In the genomic region with DNA sequence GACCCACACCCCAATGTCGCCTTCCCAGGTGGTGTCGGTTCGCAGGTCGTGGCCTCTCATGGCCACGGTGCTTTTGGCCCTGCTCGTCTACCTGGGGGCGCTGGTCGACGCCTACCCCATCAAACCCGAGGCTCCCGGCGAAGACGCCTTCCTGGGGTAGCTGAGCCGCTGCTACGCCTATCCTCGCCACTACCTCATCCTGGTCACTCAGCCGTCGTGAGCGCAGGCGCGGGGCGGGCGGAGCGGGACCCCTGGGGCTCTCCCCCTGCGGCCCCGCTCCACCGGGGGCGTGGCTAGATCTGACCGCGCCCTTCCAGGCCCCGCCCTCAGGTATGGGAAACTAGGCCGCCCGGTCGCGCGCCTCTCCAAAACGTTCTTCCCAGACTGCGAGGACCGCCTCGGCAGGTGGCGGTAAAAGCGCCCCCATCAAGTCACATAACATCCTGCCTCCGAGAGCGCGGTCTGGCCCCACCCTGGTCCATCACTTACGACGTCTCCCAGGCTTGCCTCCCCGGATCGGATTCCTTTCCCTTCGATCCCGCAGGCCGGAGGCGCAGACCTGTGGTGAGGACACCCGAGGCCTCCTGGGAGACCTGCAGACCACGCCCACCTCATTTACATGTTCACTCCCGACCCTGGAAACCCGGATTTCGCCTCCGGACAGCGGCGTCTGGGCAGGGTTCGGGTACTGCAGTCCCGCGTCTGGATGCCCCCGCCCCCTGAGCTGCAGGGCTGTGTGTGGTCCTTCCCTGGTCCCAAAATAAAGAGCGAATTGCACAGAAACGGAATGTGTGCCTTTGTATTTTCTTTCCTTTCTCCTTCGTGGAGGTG, we compare ENCODE assay signal across 8 cellular contexts.
A peak's percentile ranks its signal among the peaks of the same experiment; 100 is the strongest.
DNase-seq lines count a peak whose midpoint lies in the region; ATAC-seq and TF ChIP-seq lines count a peak whose summit lies in the region.

No MANE protein-coding gene starts in this region.

- no peak for TF ChIP-seq EP300 in Ishikawa (IDR thresholded peaks at IDR 0.05; ENCODE audit: borderline replicate concordance)

- POLR2A ChIA-PET in CD4-positive, alpha-beta memory T cell (lab: Charles Lee; ENCODE audit: partially characterized antibody) = no interaction called here

- intact Hi-C loops in CD4-positive, alpha-beta memory T cell (cut with micrococcal nuclease) = no loop called here
- intact Hi-C loops in aorta (cut with DNase I) = no loop called here

- in situ Hi-C loops in HAP-1 (cut with MboI; ENCODE audit: low sequenced_read_pairs) = no loop called here

- peaks cover 0 to 2% (median 0%) of the 10 kb centered on the region in 8 donors for H3K9me3 Mint-ChIP-seq in CD4-positive, alpha-beta memory T cell
- H3K9me3 Mint-ChIP-seq in naive B cell = no peaks in the 10 kb centered on the region

- 2 to 3% methylated on average over 66 to 68 of the region's 68 CpGs for WGBS in aorta, 2 donors

- peak; percentile 29 for TF ChIP-seq CTCF in VCaP (conservative IDR thresholded peaks at IDR 0.05)

- H3K36me3 ChIP-seq in CD4-positive, alpha-beta memory T cell (ENCODE audit: insufficient read depth, low read length) = no peaks in the 10 kb centered on the region
- H3K36me3 ChIP-seq in aorta (ENCODE audit: control insufficient read depth in 1 of 2, insufficient read depth in 2 of 2, low read length in 1 of 2) (no peaks in the 10 kb centered on the region), HAP-1 (replicated peaks) (no peaks in the 10 kb centered on the region)

- peak; percentile 18; the same call in 1 of the 2 replicates for TF ChIP-seq RAD21 in Ishikawa (IDR thresholded peaks at IDR 0.05; ENCODE audit: low read depth)

- H3K27me3 Mint-ChIP-seq in CD4-positive, alpha-beta memory T cell = peaks cover 35 to 37% of the 10 kb centered on the region in 2 donors
- H3K27me3 Mint-ChIP-seq in naive B cell = peaks cover 37 to 58% (median 52%) of the 10 kb centered on the region in 3 donors

- peak; percentile 27 to 49 for ATAC-seq in naive B cell (ENCODE audit: low read depth in 2 of 2)
- peak; percentile 48 for ATAC-seq in aorta (ENCODE audit: low FRiP score)
- no peak for ATAC-seq in GM18873 (IDR thresholded peaks at IDR 0.05; ENCODE audit: low FRiP score, unreplicated experiment)

- H3K27me3 ChIP-seq in CD4-positive, alpha-beta memory T cell (ENCODE audit: insufficient read depth, low read length) = peaks cover 19% of the 10 kb centered on the region
- H3K27me3 ChIP-seq in aorta (ENCODE audit: control insufficient read depth in 1 of 2, insufficient read depth in 2 of 2, low read length in 1 of 2) = no peaks in the 10 kb centered on the region
- no peaks in the 10 kb centered on the region for H3K27me3 ChIP-seq in HAP-1 (ENCODE audit: low read depth)

- H3K4me3 Mint-ChIP-seq in CD4-positive, alpha-beta memory T cell = peak overlapping the region; percentile 35 to 85 (median 73)
- H3K4me3 Mint-ChIP-seq in naive B cell = peak overlapping the region; percentile 45 to 90 (median 82)

- H3K36me3 Mint-ChIP-seq in CD4-positive, alpha-beta memory T cell = no peaks in the 10 kb centered on the region
- no peaks in the 10 kb centered on the region for H3K36me3 Mint-ChIP-seq in naive B cell

- H3K9me3 ChIP-seq in CD4-positive, alpha-beta memory T cell (ENCODE audit: control insufficient read depth in 1 of 2, low read length in 2 of 2) = no peaks in the 10 kb centered on the region
- H3K9me3 ChIP-seq in aorta (ENCODE audit: control insufficient read depth, low read length) = no peaks in the 10 kb centered on the region
- H3K9me3 ChIP-seq in HAP-1 = no peaks in the 10 kb centered on the region

- peak overlapping the region in 1 of 2 donors; percentile 4 for H3K4me3 ChIP-seq in CD4-positive, alpha-beta memory T cell (ENCODE audit: low read length in 2 of 2)
- H3K4me3 ChIP-seq in aorta (ENCODE audit: low read length in 2 of 2) (no peak overlapping the region), HAP-1 (no peak overlapping the region)

- H3K27ac ChIP-seq in CD4-positive, alpha-beta memory T cell (ENCODE audit: low read depth, low read length) = no peak overlapping the region
- H3K27ac ChIP-seq in VCaP = peak overlapping the region; percentile 84
- H3K27ac ChIP-seq in epithelial cell of prostate = peak overlapping the region; percentile 27
- no peak overlapping the region for H3K27ac ChIP-seq in aorta (ENCODE audit: low read depth in 1 of 2, low read length in 2 of 2)

- no peak overlapping the region for H3K27ac Mint-ChIP-seq in CD4-positive, alpha-beta memory T cell
- H3K27ac Mint-ChIP-seq in naive B cell = peak overlapping the region in 3 of 6 donors; percentile 24 to 34 (median 34)

- CTCF ChIA-PET in CD4-positive, alpha-beta memory T cell (lab: Charles Lee; ENCODE audit: partially characterized antibody) = interaction anchor here (1.4 kb wide), 1 partner anchor 24 kb away, joined by 4 read pairs; no protein-coding TSS in a partner anchor

- H3K4me1 ChIP-seq in CD4-positive, alpha-beta memory T cell (ENCODE audit: insufficient read depth, low read length) = peaks cover 10% of the 10 kb centered on the region
- H3K4me1 ChIP-seq in aorta (ENCODE audit: control insufficient read depth in 1 of 2, insufficient read depth in 2 of 2, low read length in 2 of 2) (no peaks in the 10 kb centered on the region), HAP-1 (no peaks in the 10 kb centered on the region)

- H3K4me1 Mint-ChIP-seq in CD4-positive, alpha-beta memory T cell = peaks cover 4 to 14% (median 10%) of the 10 kb centered on the region in 4 donors
- H3K4me1 Mint-ChIP-seq in naive B cell = peaks cover 7 to 14% (median 10%) of the 10 kb centered on the region in 3 donors

- peak in 1 of 5 donors; percentile 13 for DNase-seq in CD4-positive, alpha-beta memory T cell
- DNase-seq in epithelial cell of prostate (ENCODE audit: low read depth, low spot score) (peak; percentile 26), naive B cell (no peak), aorta (peak in 1 of 2 donors; percentile 73), HAP-1 (ENCODE audit: low spot score in 2 of 2) (no peak)

TF ChIP-seq in Ishikawa, 13 proteins besides CTCF, POLR2A, EP300 and RAD21:
- TF ChIP-seq, protein P1, sequence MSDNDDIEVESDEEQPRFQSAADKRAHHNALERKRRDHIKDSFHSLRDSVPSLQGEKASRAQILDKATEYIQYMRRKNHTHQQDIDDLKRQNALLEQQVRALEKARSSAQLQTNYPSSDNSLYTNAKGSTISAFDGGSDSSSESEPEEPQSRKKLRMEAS (IDR thresholded peaks at IDR 0.05) = peak; percentile 84
- TF ChIP-seq TCF12 (IDR thresholded peaks at IDR 0.05; ENCODE audit: low read depth) (peak; percentile 68; the same call in 1 of the 2 replicates), CREB1 (IDR thresholded peaks at IDR 0.05; ENCODE audit: low read depth) (no peak), ZBTB7A (IDR thresholded peaks at IDR 0.05; ENCODE audit: low read depth) (peak; percentile 76; the same call in 1 of the 2 replicates), CEBPB (IDR thresholded peaks at IDR 0.05) (no peak), TEAD4 (IDR thresholded peaks at IDR 0.05) (peak; percentile 24; the same call in 1 of the 2 replicates), TAF1 (IDR thresholded peaks at IDR 0.05; ENCODE audit: low read depth) (no peak; the same call in 1 of the 2 replicates), FOXM1 (IDR thresholded peaks at IDR 0.05; ENCODE audit: borderline replicate concordance, low read depth) (no peak), YY1 (IDR thresholded peaks at IDR 0.05; ENCODE audit: low read depth) (no peak), NFIC (IDR thresholded peaks at IDR 0.05) (no peak)
- TF ChIP-seq, protein P2, sequence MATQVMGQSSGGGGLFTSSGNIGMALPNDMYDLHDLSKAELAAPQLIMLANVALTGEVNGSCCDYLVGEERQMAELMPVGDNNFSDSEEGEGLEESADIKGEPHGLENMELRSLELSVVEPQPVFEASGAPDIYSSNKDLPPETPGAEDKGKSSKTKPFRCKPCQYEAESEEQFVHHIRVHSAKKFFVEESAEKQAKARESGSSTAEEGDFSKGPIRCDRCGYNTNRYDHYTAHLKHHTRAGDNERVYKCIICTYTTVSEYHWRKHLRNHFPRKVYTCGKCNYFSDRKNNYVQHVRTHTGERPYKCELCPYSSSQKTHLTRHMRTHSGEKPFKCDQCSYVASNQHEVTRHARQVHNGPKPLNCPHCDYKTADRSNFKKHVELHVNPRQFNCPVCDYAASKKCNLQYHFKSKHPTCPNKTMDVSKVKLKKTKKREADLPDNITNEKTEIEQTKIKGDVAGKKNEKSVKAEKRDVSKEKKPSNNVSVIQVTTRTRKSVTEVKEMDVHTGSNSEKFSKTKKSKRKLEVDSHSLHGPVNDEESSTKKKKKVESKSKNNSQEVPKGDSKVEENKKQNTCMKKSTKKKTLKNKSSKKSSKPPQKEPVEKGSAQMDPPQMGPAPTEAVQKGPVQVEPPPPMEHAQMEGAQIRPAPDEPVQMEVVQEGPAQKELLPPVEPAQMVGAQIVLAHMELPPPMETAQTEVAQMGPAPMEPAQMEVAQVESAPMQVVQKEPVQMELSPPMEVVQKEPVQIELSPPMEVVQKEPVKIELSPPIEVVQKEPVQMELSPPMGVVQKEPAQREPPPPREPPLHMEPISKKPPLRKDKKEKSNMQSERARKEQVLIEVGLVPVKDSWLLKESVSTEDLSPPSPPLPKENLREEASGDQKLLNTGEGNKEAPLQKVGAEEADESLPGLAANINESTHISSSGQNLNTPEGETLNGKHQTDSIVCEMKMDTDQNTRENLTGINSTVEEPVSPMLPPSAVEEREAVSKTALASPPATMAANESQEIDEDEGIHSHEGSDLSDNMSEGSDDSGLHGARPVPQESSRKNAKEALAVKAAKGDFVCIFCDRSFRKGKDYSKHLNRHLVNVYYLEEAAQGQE (IDR thresholded peaks at IDR 0.05; ENCODE audit: low read depth) = no peak
- TF ChIP-seq, protein P3, sequence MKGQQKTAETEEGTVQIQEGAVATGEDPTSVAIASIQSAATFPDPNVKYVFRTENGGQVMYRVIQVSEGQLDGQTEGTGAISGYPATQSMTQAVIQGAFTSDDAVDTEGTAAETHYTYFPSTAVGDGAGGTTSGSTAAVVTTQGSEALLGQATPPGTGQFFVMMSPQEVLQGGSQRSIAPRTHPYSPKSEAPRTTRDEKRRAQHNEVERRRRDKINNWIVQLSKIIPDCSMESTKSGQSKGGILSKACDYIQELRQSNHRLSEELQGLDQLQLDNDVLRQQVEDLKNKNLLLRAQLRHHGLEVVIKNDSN (IDR thresholded peaks at IDR 0.05) = 0 out of 2 replicates have a peak, but pooled peaks have one; percentile 26

Comparison
In these comparisons a context has a peak if more than half of its experiments do, and no peak if none do; other contexts are left out.
1. H3K27ac ChIP-seq: peak in VCaP (single experiment) and epithelial cell of prostate (single experiment); none in CD4-positive, alpha-beta memory T cell (single experiment) and aorta (0 of 2).